Comparison of ENCODE assay signal across 18 cellular contexts in genomic region chr2:17162721-17163120, GRCh38.
A peak's percentile ranks its signal among the peaks of the same experiment; 100 is the strongest.
DNase-seq lines count a peak whose midpoint lies in the region; TF ChIP-seq lines count a peak whose summit lies in the region.
"Had no signal": no experiment of that assay in that cellular context is flagged by ENCODE, and none has a peak within 500 bp of the region (broad histone marks: within the 10 kb centered on the region; RNA-seq: fewer than 3 reads in every experiment).

No MANE protein-coding gene starts in this region.

- in situ Hi-C loops in astrocyte of the spinal cord (cut with HindIII; ENCODE audit: low sequenced_read_pairs), result no loop called here

- no peak overlapping the region for H3K27ac Mint-ChIP-seq in endothelial cell (ENCODE audit: unreplicated experiment)
- H3K27ac Mint-ChIP-seq: CD8-positive, alpha-beta memory T cell; H9; IgD-negative memory B cell; T-helper 2 cell treated with Interferon-gamma antibody and Interleukin-4, amounts not matched to agents 5 μg/mL and 100 μg/mL, for 36 hours had no signal

- no peaks in the 10 kb centered on the region for H3K9me3 Mint-ChIP-seq in endothelial cell (ENCODE audit: unreplicated experiment)
- H3K9me3 Mint-ChIP-seq: H9; T-helper 2 cell treated with Interferon-gamma antibody and Interleukin-4, amounts not matched to agents 5 μg/mL and 100 μg/mL, for 36 hours had no signal

- H3K4me3 ChIP-seq in astrocyte of the spinal cord (ENCODE audit: low read depth, low read length), result no peak overlapping the region
- no peak overlapping the region for H3K4me3 ChIP-seq in esophagus muscularis mucosa
- H3K4me3 ChIP-seq: A549; BLaER1 treated with 17β-estradiol and CSF1 and Interleukin-3, amounts not matched to agents 10 nM and 100 nM had no signal

- no peaks in the 10 kb centered on the region for H3K4me1 Mint-ChIP-seq in endothelial cell (ENCODE audit: unreplicated experiment)
- H3K4me1 Mint-ChIP-seq: CD8-positive, alpha-beta memory T cell; H9 had no signal

- H3K27me3 ChIP-seq in esophagus muscularis mucosa, result no peaks in the 10 kb centered on the region
- H3K27me3 ChIP-seq: BLaER1 treated with 17β-estradiol and CSF1 and Interleukin-3, amounts not matched to agents 10 nM and 100 nM had no signal

- H3K9me3 ChIP-seq in esophagus muscularis mucosa, result no peaks in the 10 kb centered on the region
- H3K9me3 ChIP-seq: A549; BLaER1 treated with 17β-estradiol and CSF1 and Interleukin-3, amounts not matched to agents 10 nM and 100 nM had no signal

- DNase-seq in COR-L47 (lab: John Stamatoyannopoulos, UW) (peak; percentile 87), NCI-H1105 (lab: John Stamatoyannopoulos, UW) (peak; percentile 25), NCI-H526 treated with DMSO at 0.1 percent for 48 hours (lab: John Stamatoyannopoulos, UW) (peak; percentile 84), astrocyte of the spinal cord (ENCODE audit: low read depth, low spot score) (peak; percentile 32), esophagus muscularis mucosa (ENCODE audit: extremely low spot score) (no peak), endothelial cell (ENCODE audit: low spot score) (no peak), NCI-H187 treated with DMSO at 0.1 percent for 48 hours (lab: John Stamatoyannopoulos, UW) (no peak)
- DNase-seq in activated naive CD4-positive, alpha-beta T cell (lab: John Stamatoyannopoulos, UW), result no peak
- DNase-seq: CD8-positive, alpha-beta memory T cell; H9; NCI-H1694 treated with DMSO at 0.1 percent for 48 hours; NCI-H2171 treated with DMSO at 0.1 percent for 48 hours; NCI-H524; PC-3 had no signal

- intact Hi-C loops in esophagus muscularis mucosa (cut with DNase I), result no loop called here

- no peak for TF ChIP-seq CTCF in astrocyte of the spinal cord (IDR thresholded peaks at IDR 0.05; ENCODE audit: low read depth, low read length)
- TF ChIP-seq CTCF in esophagus muscularis mucosa (IDR thresholded peaks at IDR 0.05), result no peak
- no peak for TF ChIP-seq CTCF in endothelial cell (IDR thresholded peaks at IDR 0.05; ENCODE audit: unreplicated experiment)

- no peak for TF ChIP-seq EP300 in esophagus muscularis mucosa (IDR thresholded peaks at IDR 0.05)

- no peak overlapping the region for H3K27ac ChIP-seq in esophagus muscularis mucosa (replicated peaks in 1 of 4)
- H3K27ac ChIP-seq: A549; BLaER1 treated with 17β-estradiol and CSF1 and Interleukin-3, amounts not matched to agents 10 nM and 100 nM had no signal

- no peaks in the 10 kb centered on the region for H3K36me3 ChIP-seq in esophagus muscularis mucosa
- H3K36me3 ChIP-seq: BLaER1 treated with 17β-estradiol and CSF1 and Interleukin-3, amounts not matched to agents 10 nM and 100 nM had no signal

- WGBS in esophagus muscularis mucosa, result 40% methylated on average over 2 of the region's 2 CpGs

- no peaks in the 10 kb centered on the region for H3K36me3 Mint-ChIP-seq in endothelial cell (ENCODE audit: low read depth, unreplicated experiment)
- H3K36me3 Mint-ChIP-seq: CD8-positive, alpha-beta memory T cell; IgD-negative memory B cell had no signal

- no peak for TF ChIP-seq POLR2A in esophagus muscularis mucosa (IDR thresholded peaks at IDR 0.05; ENCODE audit: low read depth)

- H3K4me3 Mint-ChIP-seq in endothelial cell (ENCODE audit: unreplicated experiment), result no peak overlapping the region
- H3K4me3 Mint-ChIP-seq: CD8-positive, alpha-beta memory T cell; H9; IgD-negative memory B cell; T-helper 2 cell treated with Interferon-gamma antibody and Interleukin-4, amounts not matched to agents 5 μg/mL and 100 μg/mL, for 36 hours had no signal

- H3K4me1 ChIP-seq in esophagus muscularis mucosa, result no peaks in the 10 kb centered on the region
- H3K4me1 ChIP-seq: A549 had no signal

- H3K27me3 Mint-ChIP-seq in endothelial cell (ENCODE audit: unreplicated experiment), result no peaks in the 10 kb centered on the region
- H3K27me3 Mint-ChIP-seq: CD8-positive, alpha-beta memory T cell had no signal

Comparison
In these comparisons a context has a peak if more than half of its experiments do, and no peak if none do; other contexts are left out.
1. DNase-seq: peak in COR-L47 (single experiment), NCI-H1105 (single experiment), NCI-H526 treated with DMSO at 0.1 percent for 48 hours (single experiment) and astrocyte of the spinal cord (single experiment); none in esophagus muscularis mucosa (single experiment), endothelial cell (single experiment), activated naive CD4-positive, alpha-beta T cell (0 of 4) and NCI-H187 treated with DMSO at 0.1 percent for 48 hours (single experiment).